Comparison of ENCODE assay signal across 8 cellular contexts in genomic region chr1:23539698-23540266, GRCh38. TPM values are rescaled to one million over a fixed set of nuclear protein-coding genes. Genes with fewer than 3 reads are reported as not detected.
A peak's percentile ranks its signal among the peaks of the same experiment; 100 is the strongest.
DNase-seq lines count a peak whose midpoint lies in the region; ATAC-seq, FAIRE-seq and TF ChIP-seq lines count a peak whose summit lies in the region.

No MANE protein-coding gene starts in this region.

- H3K4me1 Mint-ChIP-seq in immature natural killer cell: peaks cover 6 to 8% of the 10 kb centered on the region in 2 donors

- H3K36me3 ChIP-seq in A673 (ENCODE audit: insufficient read depth, low read length, poor library complexity, severe bottlenecking) (no peaks in the 10 kb centered on the region), K562 (ENCODE audit: control insufficient read depth, insufficient read depth, low read length) (no peaks in the 10 kb centered on the region)

- no peaks in the 10 kb centered on the region for H3K79me2 ChIP-seq in K562 (ENCODE audit: control insufficient read depth, insufficient read depth, low read length)

- H3K9me3 ChIP-seq in A673 (ENCODE audit: low read depth, low read length, poor library complexity, severe bottlenecking) (no peaks in the 10 kb centered on the region), K562 (replicated peaks; ENCODE audit: control insufficient read depth, insufficient read depth, low read depth, low read length) (no peaks in the 10 kb centered on the region)

- peaks cover 3 to 4% (median 3%) of the 10 kb centered on the region in 3 donors for H3K27me3 Mint-ChIP-seq in immature natural killer cell (ENCODE audit: low read depth in 3 of 3)

- peak overlapping the region in 5 of 6 donors; percentile 17 to 72 (median 55) for H3K27ac Mint-ChIP-seq in immature natural killer cell

- H3K27ac ChIP-seq in A673 (ENCODE audit: low read depth, low read length, poor library complexity, severe bottlenecking): no peak overlapping the region
- H3K27ac ChIP-seq in K562 (ENCODE audit: extremely low read depth, low read depth, low read length): peak overlapping the region; percentile 37; the same call in 1 of the 3 replicates

- TF ChIP-seq CTCF in A673 (conservative IDR thresholded peaks at IDR 0.05; ENCODE audit: low read depth, low read length): peak; percentile 97
- TF ChIP-seq CTCF in K562 (IDR thresholded peaks at IDR 0.05 in 2 of 3, conservative IDR thresholded peaks at IDR 0.05 in 1 of 3; ENCODE audit: insufficient read depth in 2 of 3, low read depth in 1 of 3, low read length in 3 of 3): peak; percentile 97 to 100 (median 99)

- H3K4me2 ChIP-seq in K562 (ENCODE audit: insufficient read depth, low read length): peak overlapping the region; percentile 79

- CTCF ChIA-PET in A673 (lab: Charles Lee): interaction anchor here (0.6 to 2.5 kb wide), 15 partner anchors 9 to 1574 kb away, joined by 3 to 59 read pairs (median 4); partner anchors contain the start of gene E2F2
- CTCF ChIA-PET in K562 (lab: Yijun Ruan, JAX; ENCODE audit: low intra/inter-chr PET ratio): interaction anchor here (0.6 to 2.8 kb wide), 6 partner anchors 42 to 563 kb away, joined by 3 to 25 read pairs (median 8); partner anchors contain the start of gene HTR1D

- TF ChIP-seq POLR2A in K562 (conservative IDR thresholded peaks at IDR 0.05): no peak; the same call in 1 of the 2 replicates

- H3K4me3 ChIP-seq in A673 (ENCODE audit: low read depth, low read length, poor library complexity, severe bottlenecking) (peak overlapping the region; percentile 13), K562 (0 out of 2 replicates have a peak overlapping the region, but pooled peaks have one; percentile 7)

- peak overlapping the region in 4 of 5 donors; percentile 18 to 64 (median 36) for H3K4me3 Mint-ChIP-seq in immature natural killer cell

- H3K9me3 Mint-ChIP-seq in immature natural killer cell: no peaks in the 10 kb centered on the region

- H3K4me1 ChIP-seq in A673 (ENCODE audit: insufficient read depth, low read length, poor library complexity, severe bottlenecking): peaks cover 5% of the 10 kb centered on the region
- H3K4me1 ChIP-seq in K562 (replicated peaks in 1 of 2; ENCODE audit: control insufficient read depth in 2 of 2, insufficient read depth in 2 of 2, low read length in 2 of 2): peaks cover 7 to 8% of the 10 kb centered on the region in 2 experiments; a peak in 4 of 5 replicates

- ATAC-seq in GM18868 (IDR thresholded peaks at IDR 0.05; ENCODE audit: unreplicated experiment): peak; percentile 71
- ATAC-seq in HG03135 (IDR thresholded peaks at IDR 0.05; ENCODE audit: unreplicated experiment): peak; percentile 82
- peak; percentile 98 for ATAC-seq in K562

- DNase-seq in A673 (ENCODE audit: low spot score) (peak; percentile 98), NCI-H2196 treated with DMSO at 0.1 percent for 48 hours (lab: John Stamatoyannopoulos, UW; ENCODE audit: unreplicated experiment) (peak; percentile 91), UCSD-AML1 (lab: John Stamatoyannopoulos, UW; ENCODE audit: unreplicated experiment) (peak; percentile 92), K562 (ENCODE audit: extremely low read depth in 1 of 4, low spot score in 3 of 4) (peak; percentile 94 to 98 (median 96)), immature natural killer cell (peak; percentile 81 to 87 (median 84))
- peak; percentile 83 to 96 (median 92) for DNase-seq in stimulated activated CD4-positive, alpha-beta T cell treated with anti-CD3 and anti-CD28 coated beads, Interleukin-12 subunit alpha, Interleukin-12 subunit beta, amount 100 ng/mL, for 48 hours (ENCODE audit: low read depth in 2 of 3, low spot score in 1 of 3)

- H4K20me1 ChIP-seq in K562 (replicated peaks; ENCODE audit: control insufficient read depth, insufficient read depth, low read length): no peaks in the 10 kb centered on the region

- no peaks in the 10 kb centered on the region for H3K36me3 Mint-ChIP-seq in immature natural killer cell

- in situ Hi-C loops in K562 (cut with MboI): loop anchor here (10.0 kb wide), 2 partner anchors 325 to 565 kb away; partner anchors contain the start of genes HTR1D and LACTBL1

- intact Hi-C loops in A673 (cut with micrococcal nuclease; ENCODE audit: unreplicated experiment): loop anchor here (1.0 to 10.0 kb wide), 3 partner anchors 42 to 563 kb away; no protein-coding TSS in a partner anchor
- intact Hi-C loops in K562 (cut with micrococcal nuclease): loop anchor here (1.0 to 10.0 kb wide), 7 partner anchors 42 to 565 kb away; partner anchors contain the start of genes HNRNPR, HTR1D, LACTBL1 and TCEA3

- H3K9me1 ChIP-seq in K562 (ENCODE audit: control insufficient read depth, insufficient read depth, low read length): no peaks in the 10 kb centered on the region

- TF ChIP-seq RAD21 in K562 (CRISPR knock-in tag; conservative IDR thresholded peaks at IDR 0.05 in 1 of 2, IDR thresholded peaks at IDR 0.05 in 1 of 2): peak; percentile 100

- peak; percentile 96 for FAIRE-seq in K562 (lab: Jason Lieb, UNC)

- H2AFZ ChIP-seq in K562 (ENCODE audit: low read depth, low read length): peak overlapping the region; percentile 97

- BruUV-seq in A673 (replicated peaks; lab: Mats Ljungman, UMichigan) (no TSS peak), K562 (replicated peaks; lab: Mats Ljungman, UMichigan) (no TSS peak)

- POLR2A ChIA-PET in A673 (lab: Charles Lee; ENCODE audit: low non-redundant PET): no interaction called here
- POLR2A ChIA-PET in K562 (lab: Yijun Ruan, JAX): interaction anchor here (0.6 to 1.3 kb wide), 17 partner anchors 9 to 365 kb away, joined by 3 to 5 read pairs (median 3); partner anchors contain the start of genes E2F2, HNRNPR, ID3 and RPL11

- H3K27me3 ChIP-seq in A673 (replicated peaks; ENCODE audit: insufficient read depth, low read depth, low read length, poor library complexity) (no peaks in the 10 kb centered on the region), K562 (ENCODE audit: control insufficient read depth in 2 of 2, insufficient read depth in 2 of 2, low read length in 2 of 2) (no peaks in the 10 kb centered on the region)

- TF ChIP-seq EP300 in K562 (IDR thresholded peaks at IDR 0.05; ENCODE audit: low read length): peak; percentile 77

- H3K9ac ChIP-seq in K562 (ENCODE audit: insufficient read depth in 1 of 2, low read depth in 2 of 2, low read length in 2 of 2): peak overlapping the region; percentile 37 to 46; a peak in 3 of 4 replicates

- WGBS in K562 (ENCODE audit: insufficient coverage, low coverage, missing lambda C conversion rate): 4% methylated on average over 16 of the region's 16 CpGs

RNA-seq across cellular contexts. Expression of gene E2F2, which starts 8.7 kb away (rescaled TPM):
- 45.0 and 46.1 TPM in 2 replicates for total RNA-seq in A673 (2021)
- total RNA-seq in K562 (2011; cell fraction: chromatin; rRNA removed; ENCODE audit: low replicate concordance): 29.6 and 39.0 TPM in 2 replicates
- total RNA-seq in K562 (2011; cell fraction: nucleolus; rRNA removed): 13.2 and 15.8 TPM in 2 replicates
- total RNA-seq in K562 (2011; cell fraction: nucleoplasm; rRNA removed): 21.7 and 23.2 TPM in 2 replicates
- total RNA-seq in K562 (2014; rRNA removed): 14.9 and 19.9 TPM in 2 replicates
- 11.0 and 11.4 TPM in 2 replicates for total RNA-seq in K562 (2014; rRNA removed; fragmentation: Illumina TruSeq; extraction: Trizol)
- 11.7 and 12.0 TPM in 2 replicates for total RNA-seq in K562 (2015; rRNA removed; fragmentation: Illumina TruSeq; extraction: Trizol)
- 22.5 and 25.3 TPM in 2 replicates for total RNA-seq in K562 (2021)
- polyA plus RNA-seq in K562 (2011; rRNA removed): 3.1 and 4.2 TPM in 2 replicates
- 3.0 and 3.9 TPM in 2 replicates for polyA plus RNA-seq in K562 (2011; cell fraction: cytosol; rRNA removed)
- polyA plus RNA-seq in K562 (2011; cell fraction: nucleus; rRNA removed): 8.1 and 9.2 TPM in 2 replicates
- 9.2 and 10.2 TPM in 2 replicates for polyA plus RNA-seq in K562 (2012)
- polyA plus RNA-seq in K562 (2014; fragmentation: Illumina TruSeq; extraction: Trizol): 14.3 and 16.1 TPM in 2 replicates
- polyA plus RNA-seq in K562 (2014; fragmentation: Nextera tagmentation; extraction: Ambion mirVana): 1 to 10 TPM; 3.8 to 4.0 TPM
- polyA plus RNA-seq in K562 (2014; rRNA removed): 10.1 and 10.3 TPM in 2 replicates
- polyA minus RNA-seq in K562 (2011; rRNA and poly(A)+ RNA removed): 3.5 and 4.7 TPM in 2 replicates
- polyA minus RNA-seq in K562 (2011; cell fraction: cytosol; rRNA and poly(A)+ RNA removed): 5.8 and 6.5 TPM in 2 replicates
- polyA minus RNA-seq in K562 (2011; cell fraction: nucleus; rRNA and poly(A)+ RNA removed): 5.1 and 8.9 TPM in 2 replicates
- 1 to 10 TPM in 2 of 3 donors, under 1 TPM in 1; 0.28 to 1.3 (median 1.2) TPM for polyA plus RNA-seq in immature natural killer cell

RNA-seq across cellular contexts. Expression of gene ID3, which starts 19.5 kb away (rescaled TPM):
- 102 and 140 TPM in 2 replicates for total RNA-seq in A673 (2021)
- 41.1 and 121 TPM in 2 replicates for total RNA-seq in K562 (2011; cell fraction: chromatin; rRNA removed; ENCODE audit: low replicate concordance)
- 126 and 137 TPM in 2 replicates for total RNA-seq in K562 (2011; cell fraction: nucleolus; rRNA removed)
- 87.5 and 98.1 TPM in 2 replicates for total RNA-seq in K562 (2011; cell fraction: nucleoplasm; rRNA removed)
- 50.9 and 59.4 TPM in 2 replicates for total RNA-seq in K562 (2014; rRNA removed)
- 12.6 and 17.2 TPM in 2 replicates for total RNA-seq in K562 (2014; rRNA removed; fragmentation: Illumina TruSeq; extraction: Trizol)
- 17.7 and 20.4 TPM in 2 replicates for total RNA-seq in K562 (2015; rRNA removed; fragmentation: Illumina TruSeq; extraction: Trizol)
- 42.2 and 44.8 TPM in 2 replicates for total RNA-seq in K562 (2021)
- polyA plus RNA-seq in K562 (2011; rRNA removed): 28.6 and 59.8 TPM in 2 replicates
- 78.3 and 218 TPM in 2 replicates for polyA plus RNA-seq in K562 (2011; cell fraction: cytosol; rRNA removed)
- polyA plus RNA-seq in K562 (2011; cell fraction: nucleus; rRNA removed): 52.1 and 90.3 TPM in 2 replicates
- 63.0 and 66.6 TPM in 2 replicates for polyA plus RNA-seq in K562 (2012)
- polyA plus RNA-seq in K562 (2014; fragmentation: Illumina TruSeq; extraction: Trizol): 23.5 and 30.8 TPM in 2 replicates
- 10 to 100 TPM in 1 of 2 experiments, 1 to 10 TPM in 1; 6.8 to 13.2 TPM for polyA plus RNA-seq in K562 (2014; fragmentation: Nextera tagmentation; extraction: Ambion mirVana)
- 44.4 and 54.2 TPM in 2 replicates for polyA plus RNA-seq in K562 (2014; rRNA removed)
- 9.7 and 17.8 TPM in 2 replicates for polyA minus RNA-seq in K562 (2011; rRNA and poly(A)+ RNA removed)
- polyA minus RNA-seq in K562 (2011; cell fraction: cytosol; rRNA and poly(A)+ RNA removed): 23.9 and 44.6 TPM in 2 replicates
- polyA minus RNA-seq in K562 (2011; cell fraction: nucleus; rRNA and poly(A)+ RNA removed): 65.3 and 68.1 TPM in 2 replicates
- polyA plus RNA-seq in immature natural killer cell: 1 to 10 TPM in 1 of 3 donors, under 1 TPM in 1, not detected in 1; 0.28 to 2.5 TPM

RNA-seq across cellular contexts. Expression of gene ASAP3, which starts 55.8 kb away (rescaled TPM):
- 7.8 and 13.8 TPM in 2 replicates for total RNA-seq in A673 (2021)
- total RNA-seq in K562 (2011; cell fraction: chromatin; rRNA removed; ENCODE audit: low replicate concordance): 34.4 and 65.3 TPM in 2 replicates
- 32.2 and 34.5 TPM in 2 replicates for total RNA-seq in K562 (2011; cell fraction: nucleolus; rRNA removed)
- total RNA-seq in K562 (2011; cell fraction: nucleoplasm; rRNA removed): 33.9 and 40.0 TPM in 2 replicates
- 19.0 and 23.0 TPM in 2 replicates for total RNA-seq in K562 (2014; rRNA removed)
- total RNA-seq in K562 (2014; rRNA removed; fragmentation: Illumina TruSeq; extraction: Trizol): 14.3 and 14.8 TPM in 2 replicates
- total RNA-seq in K562 (2015; rRNA removed; fragmentation: Illumina TruSeq; extraction: Trizol): 15.7 and 17.4 TPM in 2 replicates
- total RNA-seq in K562 (2021): 27.6 and 31.2 TPM in 2 replicates
- polyA plus RNA-seq in K562 (2011; rRNA removed): 16.1 and 25.4 TPM in 2 replicates
- polyA plus RNA-seq in K562 (2011; cell fraction: cytosol; rRNA removed): 17.1 and 17.2 TPM in 2 replicates
- 63.8 and 76.4 TPM in 2 replicates for polyA plus RNA-seq in K562 (2011; cell fraction: nucleus; rRNA removed)
- 17.6 and 38.9 TPM in 2 replicates for polyA plus RNA-seq in K562 (2012)
- 21.3 and 22.3 TPM in 2 replicates for polyA plus RNA-seq in K562 (2014; fragmentation: Illumina TruSeq; extraction: Trizol)
- polyA plus RNA-seq in K562 (2014; fragmentation: Nextera tagmentation; extraction: Ambion mirVana): 1 to 10 TPM; 1.7 to 2.8 TPM
- polyA plus RNA-seq in K562 (2014; rRNA removed): 17.9 and 20.3 TPM in 2 replicates
- polyA minus RNA-seq in K562 (2011; rRNA and poly(A)+ RNA removed): 16.7 and 24.0 TPM in 2 replicates
- polyA minus RNA-seq in K562 (2011; cell fraction: cytosol; rRNA and poly(A)+ RNA removed): 15.0 TPM in 2 replicates
- 10.9 and 21.7 TPM in 2 replicates for polyA minus RNA-seq in K562 (2011; cell fraction: nucleus; rRNA and poly(A)+ RNA removed)
- polyA plus RNA-seq in immature natural killer cell: not detected
